Comparison of ENCODE assay signal across 8 cellular contexts in genomic region chr9:127021664-127022337, GRCh38.
DNase-seq lines count a peak whose midpoint lies in the region; ATAC-seq and TF ChIP-seq lines count a peak whose summit lies in the region.

No MANE protein-coding gene starts in this region.

- H3K36me3 ChIP-seq in left lung, result no peaks in the 10 kb centered on the region

- peaks cover 0 to 11% of the 10 kb centered on the region in 2 donors for H3K4me1 ChIP-seq in left lung

- peak overlapping the region; percentile 35 to 58 for H3K27ac ChIP-seq in left lung
- peak overlapping the region; percentile 67 for H3K27ac ChIP-seq in substantia nigra (ENCODE audit: low read depth, low read length, poor library complexity, severe bottlenecking)

- H3K27me3 ChIP-seq in left lung, result no peaks in the 10 kb centered on the region

- no peak overlapping the region for H3K4me3 ChIP-seq in left lung

- H3K9me3 ChIP-seq in left lung, result no peaks in the 10 kb centered on the region

- DNase-seq in NCI-H1092 (lab: John Stamatoyannopoulos, UW) (peak; percentile 29), brain pericyte (ENCODE audit: low read depth, low spot score) (peak; percentile 96), left lung (peak in 1 of 2 donors; percentile 78), substantia nigra (lab: John Stamatoyannopoulos, UW) (peak in 45 of 49 donors; percentile 22 to 89 (median 74)), NOMO-1 (lab: John Stamatoyannopoulos, UW; ENCODE audit: unreplicated experiment in 2 of 2) (no peak), SIG-M5 treated with dmso at 0.1 percent for 504 hours (lab: John Stamatoyannopoulos, UW; ENCODE audit: unreplicated experiment) (no peak), NCI-H1105 treated with DMSO at 0.1 percent for 48 hours (lab: John Stamatoyannopoulos, UW) (no peak)

- peak; percentile 86 for ATAC-seq in left lung
- ATAC-seq in HG03135 (IDR thresholded peaks at IDR 0.05; ENCODE audit: unreplicated experiment), result no peak

- no peak for TF ChIP-seq CTCF in left lung (IDR thresholded peaks at IDR 0.05)

- intact Hi-C loops in left lung (cut with DNase I), result no loop called here

Comparison
In these comparisons a context has a peak if more than half of its experiments do, and no peak if none do; other contexts are left out.
1. DNase-seq: peak in NCI-H1092 (single experiment), brain pericyte (single experiment) and substantia nigra (45 of 49); none in NOMO-1 (0 of 2), SIG-M5 treated with dmso at 0.1 percent for 504 hours (single experiment) and NCI-H1105 treated with DMSO at 0.1 percent for 48 hours (single experiment).